14 cellular contexts compared by ENCODE assay signal in genomic region chr5:89759824-89760223, GRCh38.
DNase-seq lines count a peak whose midpoint lies in the region; ATAC-seq and TF ChIP-seq lines count a peak whose summit lies in the region.
"Had no signal": no experiment of that assay in that cellular context is flagged by ENCODE, and none has a peak within 500 bp of the region (broad histone marks: within the 10 kb centered on the region; RNA-seq: fewer than 3 reads in every experiment).

No MANE protein-coding gene starts in this region.

- no peaks in the 10 kb centered on the region for H3K27me3 ChIP-seq in thyroid gland

- DNase-seq in astrocyte of the hippocampus (ENCODE audit: low read depth, low spot score) (peak; percentile 4), mucosa of descending colon (no peak), thyroid gland (no peak), left ventricle myocardium superior (no peak), SW 1271 (lab: John Stamatoyannopoulos, UW) (no peak)
- DNase-seq: CD8-positive, alpha-beta T cell; COR-L47; DMS153; DMS79 treated with DMSO at 0.1 percent for 48 hours; GDM1; HCEC 1CT had no signal

- ATAC-seq in mucosa of descending colon, result peak; percentile 66
- ATAC-seq in left ventricle myocardium superior, result no peak
- no peak for ATAC-seq in HG02642 (IDR thresholded peaks at IDR 0.05; ENCODE audit: poor library complexity, unreplicated experiment)
- ATAC-seq in GM18520 (IDR thresholded peaks at IDR 0.05; ENCODE audit: unreplicated experiment), result no peak
- ATAC-seq: A549; CD8-positive, alpha-beta T cell had no signal

- H3K27ac ChIP-seq in thyroid gland, result peak overlapping the region in 2 of 3 donors; percentile 34 to 62
- H3K27ac ChIP-seq: A549 had no signal

- H3K36me3 ChIP-seq in mucosa of descending colon (ENCODE audit: low read depth), result no peaks in the 10 kb centered on the region
- H3K36me3 ChIP-seq in thyroid gland, result no peaks in the 10 kb centered on the region

- H3K9me3 ChIP-seq in mucosa of descending colon (no peaks in the 10 kb centered on the region), thyroid gland (no peaks in the 10 kb centered on the region)
- H3K9me3 ChIP-seq: A549 had no signal

- intact Hi-C loops in mucosa of descending colon (cut with DNase I, micrococcal nuclease) (no loop called here), thyroid gland (cut with DNase I) (no loop called here), left ventricle myocardium superior (cut with micrococcal nuclease) (no loop called here)

- TF ChIP-seq POLR2A in thyroid gland (IDR thresholded peaks at IDR 0.05), result no peak

- TF ChIP-seq CTCF in mucosa of descending colon (IDR thresholded peaks at IDR 0.05) (no peak), thyroid gland (IDR thresholded peaks at IDR 0.05) (no peak)

- 76% methylated on average over 1 of the region's 1 CpG for WGBS in thyroid gland, 2 donors

- H3K4me1 ChIP-seq in mucosa of descending colon (ENCODE audit: low read depth) (no peaks in the 10 kb centered on the region), thyroid gland (peaks cover 0 to 3% of the 10 kb centered on the region in 2 donors)
- H3K4me1 ChIP-seq: A549 had no signal

- no peak overlapping the region for H3K4me3 ChIP-seq in mucosa of descending colon
- no peak overlapping the region for H3K4me3 ChIP-seq in thyroid gland (replicated peaks in 1 of 3)
- H3K4me3 ChIP-seq: A549 had no signal
